In genomic region chr2:196798980-196799379, GRCh38 we compare ENCODE assay signal across 8 cellular contexts. TPM values are rescaled to one million over a fixed set of nuclear protein-coding genes. Genes with fewer than 3 reads are reported as not detected.
DNase-seq lines count a peak whose midpoint lies in the region; ATAC-seq and TF ChIP-seq lines count a peak whose summit lies in the region.

No MANE protein-coding gene starts in this region.

- H3K4me1 ChIP-seq in adipocyte (ENCODE audit: control insufficient read depth, insufficient read depth, low read length) = peaks cover 22% of the 10 kb centered on the region
- H3K4me1 ChIP-seq in thoracic aorta (ENCODE audit: control insufficient read depth in 1 of 2, low read depth in 2 of 2) = peaks cover 5 to 7% of the 10 kb centered on the region in 2 donors

- no peak for TF ChIP-seq CTCF in GM10248 (IDR thresholded peaks at IDR 0.05; ENCODE audit: control extremely low read depth, extremely low read depth, low read depth, missing control alignments)
- no peak for TF ChIP-seq CTCF in thoracic aorta (IDR thresholded peaks at IDR 0.05)

- H3K4me3 ChIP-seq in adipocyte (ENCODE audit: low read length) (peak overlapping the region; percentile 100), thoracic aorta (peak overlapping the region; percentile 86)

- CTCF ChIA-PET in GM10248 (lab: Yijun Ruan, JAX) = interaction anchor here (1.0 to 3.9 kb wide), 5 partner anchors 10 to 382 kb away, joined by 3 to 17 read pairs (median 6); no protein-coding TSS in a partner anchor

- POLR2A ChIA-PET in GM10248 (lab: Yijun Ruan, JAX) = interaction anchor here (0.7 to 1.2 kb wide), 2 partner anchors 300 to 554 kb away, joined by 3 to 4 read pairs; no protein-coding TSS in a partner anchor

- H3K9ac ChIP-seq in adipocyte (ENCODE audit: low read length) = peak overlapping the region; percentile 98

- ATAC-seq in HG02981 (IDR thresholded peaks at IDR 0.05; ENCODE audit: unreplicated experiment) (peak; percentile 3), thoracic aorta (ENCODE audit: insufficient number of reproducible peaks, low FRiP score, low read depth) (no peak)

- H3K9me3 ChIP-seq in adipocyte (ENCODE audit: control insufficient read depth, low read length) (no peaks in the 10 kb centered on the region), thoracic aorta (no peaks in the 10 kb centered on the region)

- DNase-seq in GM10248 (ENCODE audit: extremely low spot score) (peak; percentile 18), adipocyte (ENCODE audit: low read depth) (peak; percentile 44), thoracic aorta (ENCODE audit: low spot score) (no peak), DMS79 treated with DMSO at 0.1 percent for 48 hours (lab: John Stamatoyannopoulos, UW) (no peak), NCI-H2081 (lab: John Stamatoyannopoulos, UW) (no peak)
- DNase-seq in activated CD4-positive, CD25-positive, alpha-beta regulatory T cell treated with anti-CD3 and anti-CD28 coated beads, Interleukin-2, amount 50 U/mL, for 72 hours = no peak

- H3K27ac ChIP-seq in layer of hippocampus (ENCODE audit: low read depth, low read length) (peak overlapping the region; percentile 89), thoracic aorta (peak overlapping the region; percentile 65 to 67)

- H3K27me3 ChIP-seq in adipocyte (replicated peaks; ENCODE audit: control insufficient read depth, insufficient read depth, low read length) (no peaks in the 10 kb centered on the region), layer of hippocampus (ENCODE audit: control insufficient read depth, insufficient read depth, low read length) (no peaks in the 10 kb centered on the region), thoracic aorta (replicated peaks; ENCODE audit: insufficient read depth) (no peaks in the 10 kb centered on the region)

- H3K36me3 ChIP-seq in adipocyte (ENCODE audit: control insufficient read depth, insufficient read depth, low read length, severe bottlenecking) (peaks cover 28% of the 10 kb centered on the region), thoracic aorta (peaks cover 8% of the 10 kb centered on the region)

RNA-seq across cellular contexts. Expression of gene GTF3C3, which starts 0.5 kb away (rescaled TPM):
- total RNA-seq in thoracic aorta = 10 to 100 TPM; 24.6 to 28.7 TPM

RNA-seq across cellular contexts. Expression of gene C2orf66, which starts 10.2 kb away (rescaled TPM):
- total RNA-seq in thoracic aorta = not detected

Comparison
In these comparisons a context has a peak if more than half of its experiments do, and no peak if none do; other contexts are left out.
1. DNase-seq: peak in GM10248 (single experiment) and adipocyte (single experiment); none in thoracic aorta (single experiment), DMS79 treated with DMSO at 0.1 percent for 48 hours (single experiment), activated CD4-positive, CD25-positive, alpha-beta regulatory T cell treated with anti-CD3 and anti-CD28 coated beads, Interleukin-2, amount 50 U/mL, for 72 hours (single experiment) and NCI-H2081 (0 of 2).